ENCODE assay signal across 11 cellular contexts in the genomic region with DNA sequence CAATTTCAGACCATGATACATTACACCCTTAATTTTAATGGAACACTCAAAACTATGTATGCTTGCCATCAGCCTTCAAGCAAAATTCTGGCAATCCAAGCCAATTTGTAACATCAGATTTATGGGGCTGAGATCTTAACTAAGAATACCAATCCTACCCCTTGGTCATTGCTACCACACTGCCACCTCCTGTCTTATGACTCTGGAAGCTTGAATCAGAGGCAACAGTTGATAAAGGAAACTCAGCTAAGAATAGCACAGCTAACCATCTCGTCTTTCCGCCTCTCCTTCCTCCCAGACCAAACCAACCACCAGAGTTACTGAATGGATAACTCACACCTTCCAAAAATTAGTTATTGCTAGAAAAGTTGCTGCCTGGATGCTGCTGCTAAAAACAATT. TPM values are rescaled to one million over a fixed set of nuclear protein-coding genes. Genes with fewer than 3 reads are reported as not detected.
A peak's percentile ranks its signal among the peaks of the same experiment; 100 is the strongest.
DNase-seq lines count a peak whose midpoint lies in the region; ATAC-seq, FAIRE-seq and TF ChIP-seq lines count a peak whose summit lies in the region.
"Had no signal": no experiment of that assay in that cellular context is flagged by ENCODE, and none has a peak within 500 bp of the region (broad histone marks: within the 10 kb centered on the region; RNA-seq: fewer than 3 reads in every experiment).

No MANE protein-coding gene starts in this region.

- H3K27me3 ChIP-seq in BE2C (no peaks in the 10 kb centered on the region), HepG2 (ENCODE audit: control insufficient read depth in 1 of 2, insufficient read depth in 2 of 2, low read length in 2 of 2) (no peaks in the 10 kb centered on the region; a peak in 1 of 5 replicates)

- peak; percentile 12 for FAIRE-seq in HepG2 (lab: Jason Lieb, UNC)
- FAIRE-seq: TTC549 had no signal

- peak; percentile 46 for TF ChIP-seq CTCF in BE2C (IDR thresholded peaks at IDR 0.05; ENCODE audit: low read depth, low read length)
- peak; percentile 29 for TF ChIP-seq CTCF in astrocyte of the cerebellum (IDR thresholded peaks at IDR 0.05; ENCODE audit: low read depth, low read length, missing control alignments)
- peak; percentile 50 for TF ChIP-seq CTCF in HepG2 (CRISPR knock-in tag; IDR thresholded peaks at IDR 0.05)

- WGBS in HepG2 (ENCODE audit: low lambda C conversion rate): 86% methylated on average over 2 of the region's 2 CpGs

- peaks cover 96% of the 10 kb centered on the region for H3K79me2 ChIP-seq in HepG2 (ENCODE audit: insufficient read depth, low read length)

- intact Hi-C loops in HepG2 (cut with micrococcal nuclease; ENCODE audit: unreplicated experiment): loop anchor here (2.0 kb wide), 1 partner anchor 14 kb away; no protein-coding TSS in a partner anchor

- TF ChIP-seq POLR2A in HepG2 (IDR thresholded peaks at IDR 0.05; ENCODE audit: insufficient read depth in 1 of 2, low read depth in 2 of 2, low read length in 2 of 2): no peak

- H3K4me2 ChIP-seq in HepG2 (ENCODE audit: low read depth, low read length): no peak overlapping the region

- H4K20me1 ChIP-seq in HepG2 (ENCODE audit: insufficient read depth, low read length): peaks cover 49% of the 10 kb centered on the region

- H2AFZ ChIP-seq in HepG2 (ENCODE audit: low read length): no peak overlapping the region

- in situ Hi-C loops in astrocyte of the cerebellum (cut with HindIII; ENCODE audit: low sequenced_read_pairs): no loop called here
- in situ Hi-C loops in HepG2 (cut with HindIII; ENCODE audit: extremely low pct_ligation_motif_present, low pct_unique_long_range_greater_than_20kb): no loop called here

- H3K36me3 ChIP-seq in BE2C (peaks cover 37% of the 10 kb centered on the region), HepG2 (replicated peaks in 1 of 2; ENCODE audit: control insufficient read depth in 1 of 2, insufficient read depth in 2 of 2, low read length in 2 of 2) (peaks cover 5 to 33% of the 10 kb centered on the region in 2 experiments; a peak in 4 of 5 replicates)
- H3K36me3 ChIP-seq: upper lobe of left lung had no signal

- H3K4me3 ChIP-seq in BE2C (ENCODE audit: low read depth, low read length) (no peak overlapping the region), astrocyte of the cerebellum (ENCODE audit: low read depth, low read length) (no peak overlapping the region), HepG2 (replicated peaks in 1 of 3; ENCODE audit: insufficient read depth in 1 of 3, low read depth in 2 of 3, low read length in 3 of 3) (no peak overlapping the region)
- H3K4me3 ChIP-seq: upper lobe of left lung had no signal

- TF ChIP-seq EP300 in HepG2 (IDR thresholded peaks at IDR 0.05; ENCODE audit: low read depth in 2 of 2, low read length in 2 of 2): no peak
- TF ChIP-seq EP300 in HepG2 (CRISPR knock-in tag; IDR thresholded peaks at IDR 0.05; ENCODE audit: borderline replicate concordance): no peak

- DNase-seq in BE2C: no peak
- DNase-seq in HEK293T (ENCODE audit: extremely low spot score): peak; percentile 14
- no peak for DNase-seq in astrocyte of the cerebellum (ENCODE audit: low read depth)
- no peak for DNase-seq in HepG2 (ENCODE audit: low spot score)
- DNase-seq in mucosa of gallbladder (ENCODE audit: low spot score): no peak
- DNase-seq: islet precursor cell, upper lobe of left lung had no signal

- ATAC-seq in HepG2 (no peak), HG03196 (IDR thresholded peaks at IDR 0.05; ENCODE audit: unreplicated experiment) (no peak), GM19324 (IDR thresholded peaks at IDR 0.05; ENCODE audit: low FRiP score, unreplicated experiment) (no peak), GM18519 (IDR thresholded peaks at IDR 0.05; ENCODE audit: low FRiP score, unreplicated experiment) (no peak)

- H3K4me1 ChIP-seq in BE2C (no peaks in the 10 kb centered on the region; the same call in 1 of the 2 replicates), HepG2 (ENCODE audit: insufficient read depth, low read length) (peaks cover 66% of the 10 kb centered on the region)

- TF ChIP-seq RAD21 in HepG2 (CRISPR knock-in tag; IDR thresholded peaks at IDR 0.05): no peak

- no peaks in the 10 kb centered on the region for H3K9me3 ChIP-seq in BE2C
- H3K9me3 ChIP-seq in HepG2 (ENCODE audit: low read length): no peaks in the 10 kb centered on the region
- H3K9me3 ChIP-seq: upper lobe of left lung had no signal

- H3K9ac ChIP-seq in HepG2 (ENCODE audit: insufficient read depth, low read depth, low read length): no peak overlapping the region

- no TSS peak for BruUV-seq in HepG2 (replicated peaks; lab: Mats Ljungman, UMichigan)

- POLR2A ChIA-PET in HEK293T (lab: Yijun Ruan, JAX) (interaction anchor here (1.6 to 1.8 kb wide), 2 partner anchors 10 to 69 kb away, joined by 6 to 7 read pairs; a partner anchor contains a TSS), HepG2 (lab: Yijun Ruan, JAX) (interaction anchor here (0.7 to 2.3 kb wide), 3 partner anchors 9 to 170 kb away, joined by 3 to 5 read pairs (median 4); no protein-coding TSS in a partner anchor)

- no peak overlapping the region for H3K27ac ChIP-seq in HepG2 (ENCODE audit: extremely low read length, insufficient read depth, low read length)
- H3K27ac ChIP-seq: upper lobe of left lung had no signal

- CTCF ChIA-PET in HEK293T (lab: Yijun Ruan, JAX) (interaction anchor here (0.6 to 1.6 kb wide), 5 partner anchors 10 to 190 kb away, joined by 3 to 7 read pairs (median 4); no protein-coding TSS in a partner anchor), HepG2 (lab: Yijun Ruan, JAX; ENCODE audit: low intra/inter-chr PET ratio, low total read pairs) (interaction anchor here (0.9 to 1.4 kb wide), 2 partner anchors 32 to 185 kb away, joined by 3 to 4 read pairs; no protein-coding TSS in a partner anchor)

TF ChIP-seq in HEK293T, 16 proteins besides CTCF, POLR2A, EP300 and RAD21 (continues in another document):
- TF ChIP-seq, protein P1, sequence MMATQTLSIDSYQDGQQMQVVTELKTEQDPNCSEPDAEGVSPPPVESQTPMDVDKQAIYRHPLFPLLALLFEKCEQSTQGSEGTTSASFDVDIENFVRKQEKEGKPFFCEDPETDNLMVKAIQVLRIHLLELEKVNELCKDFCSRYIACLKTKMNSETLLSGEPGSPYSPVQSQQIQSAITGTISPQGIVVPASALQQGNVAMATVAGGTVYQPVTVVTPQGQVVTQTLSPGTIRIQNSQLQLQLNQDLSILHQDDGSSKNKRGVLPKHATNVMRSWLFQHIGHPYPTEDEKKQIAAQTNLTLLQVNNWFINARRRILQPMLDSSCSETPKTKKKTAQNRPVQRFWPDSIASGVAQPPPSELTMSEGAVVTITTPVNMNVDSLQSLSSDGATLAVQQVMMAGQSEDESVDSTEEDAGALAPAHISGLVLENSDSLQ (IDR thresholded peaks at IDR 0.05): no peak
- no peak for TF ChIP-seq FOXK2 (IDR thresholded peaks at IDR 0.05)
- no peak for TF ChIP-seq NFRKB (IDR thresholded peaks at IDR 0.05)
- TF ChIP-seq TARDBP (IDR thresholded peaks at IDR 0.05): no peak
- TF ChIP-seq L3MBTL2 (conservative IDR thresholded peaks at IDR 0.05): no peak
- no peak for TF ChIP-seq FOXA1 (IDR thresholded peaks at IDR 0.05)
- no peak for TF ChIP-seq FOXM1 (IDR thresholded peaks at IDR 0.05; ENCODE audit: borderline replicate concordance)
- TF ChIP-seq BHLHE40 (IDR thresholded peaks at IDR 0.05; ENCODE audit: borderline replicate concordance): no peak
- no peak for TF ChIP-seq HDGF (IDR thresholded peaks at IDR 0.05; ENCODE audit: borderline replicate concordance)

TF ChIP-seq in HepG2, 621 proteins besides CTCF, POLR2A, EP300 and RAD21 (continues in another document):
- peak; percentile 47 for TF ChIP-seq STAG1 (CRISPR knock-in tag; IDR thresholded peaks at IDR 0.05)

RNA-seq across cellular contexts. Expression of a gene that starts 7.4 kb away (rescaled TPM):
- 15.8 TPM for polyA plus RNA-seq in BE2C (2012; ENCODE audit: insufficient read depth, insufficient read length, low read depth)
- total RNA-seq in HepG2 (2016; rRNA removed; fragmentation: Illumina TruSeq; extraction: Trizol) (37.7 and 51.2 TPM in 2 replicates), mucosa of gallbladder (0.66 TPM)
- 71.8 and 87.5 TPM in 2 replicates for total RNA-seq in HepG2 (2016; cell fraction: cytosol; rRNA removed; fragmentation: Illumina TruSeq; extraction: Trizol; ENCODE audit: low read depth)
- 37.5 and 48.2 TPM in 2 replicates for total RNA-seq in HepG2 (2016; cell fraction: insoluble cytoplasmic fraction; rRNA removed; fragmentation: Illumina TruSeq; extraction: Trizol)
- 36.5 and 37.4 TPM in 2 replicates for total RNA-seq in HepG2 (2016; cell fraction: membrane; rRNA removed; fragmentation: Illumina TruSeq; extraction: Trizol)
- 54.6 and 65.1 TPM in 2 replicates for total RNA-seq in HepG2 (2016; cell fraction: nucleus; rRNA removed; fragmentation: Illumina TruSeq; extraction: Trizol)
- polyA plus RNA-seq in HepG2 (2011; rRNA removed): 33.5 and 39.5 TPM in 2 replicates
- 28.4 and 31.3 TPM in 2 replicates for polyA plus RNA-seq in HepG2 (2011; cell fraction: cytosol; rRNA removed)
- polyA plus RNA-seq in HepG2 (2011; cell fraction: nucleus; rRNA removed): 39.8 and 40.6 TPM in 2 replicates
- 30.9 and 39.1 TPM in 2 replicates for polyA plus RNA-seq in HepG2 (2012)
- polyA plus RNA-seq in HepG2 (2016; cell fraction: cytosol; fragmentation: Illumina TruSeq; extraction: Trizol; ENCODE audit: low read depth): 4.7 and 5.5 TPM in 2 replicates
- polyA plus RNA-seq in HepG2 (2016; cell fraction: insoluble cytoplasmic fraction; fragmentation: Illumina TruSeq; extraction: Trizol; ENCODE audit: low read depth): 55.0 and 58.1 TPM in 2 replicates
- 15.7 and 16.9 TPM in 2 replicates for polyA plus RNA-seq in HepG2 (2016; cell fraction: membrane; fragmentation: Illumina TruSeq; extraction: Trizol; ENCODE audit: low read depth)
- polyA plus RNA-seq in HepG2 (2016; cell fraction: nucleus; fragmentation: Illumina TruSeq; extraction: Trizol; ENCODE audit: insufficient read depth, low read depth): 65.0 and 67.9 TPM in 2 replicates
- polyA minus RNA-seq in HepG2 (2011; rRNA and poly(A)+ RNA removed; ENCODE audit: low replicate concordance): 53.1 and 80.7 TPM in 2 replicates
- polyA minus RNA-seq in HepG2 (2011; cell fraction: cytosol; rRNA and poly(A)+ RNA removed): 52.8 and 73.7 TPM in 2 replicates
- polyA minus RNA-seq in HepG2 (2011; cell fraction: nucleus; rRNA and poly(A)+ RNA removed): 108 and 117 TPM in 2 replicates

Comparison
In these comparisons a context has a peak if more than half of its experiments do, and no peak if none do; other contexts are left out.
1. RNA of a gene that starts 7.4 kb away (total RNA-seq): 36.5 to 87.5 TPM in HepG2; 0.66 TPM in mucosa of gallbladder (single experiment); every median in the first group is over 10 times any median in the second.
2. Peak in every context shown above with its lines, with median percentiles within 50 percentile points of each other: CTCF ChIP-seq.